In genomic region chr11:65485820-65486219, GRCh38 we compare ENCODE assay signal across 11 cellular contexts. TPM values are rescaled to one million over a fixed set of nuclear protein-coding genes. Genes with fewer than 3 reads are reported as not detected.
DNase-seq lines count a peak whose midpoint lies in the region; ATAC-seq, FAIRE-seq and TF ChIP-seq lines count a peak whose summit lies in the region.
"Had no signal": no experiment of that assay in that cellular context is flagged by ENCODE, and none has a peak within 500 bp of the region (broad histone marks: within the 10 kb centered on the region; RNA-seq: fewer than 3 reads in every experiment).

No MANE protein-coding gene starts in this region.

- TF ChIP-seq RAD21 in HepG2 (CRISPR knock-in tag; IDR thresholded peaks at IDR 0.05), result no peak

- H3K4me1 ChIP-seq in HepG2 (ENCODE audit: insufficient read depth, low read length), result peaks cover 80% of the 10 kb centered on the region
- H3K4me1 ChIP-seq in skeletal muscle tissue (ENCODE audit: control insufficient read depth in 3 of 3, insufficient read depth in 3 of 3, low read length in 3 of 3), result peaks cover 54 to 59% (median 54%) of the 10 kb centered on the region in 3 donors

- DNase-seq in HCEC 1CT, result peak; percentile 5
- DNase-seq in HepG2 (ENCODE audit: low spot score), result no peak
- no peak for DNase-seq in GM19240 (ENCODE audit: insufficient read length, low spot score)
- no peak for DNase-seq in CD4-positive, alpha-beta T cell
- DNase-seq: NCI-H345, T-helper 2 cell had no signal

- H3K4me1 Mint-ChIP-seq in brain, result peaks cover 88% of the 10 kb centered on the region
- H3K4me1 Mint-ChIP-seq in CD4-positive, alpha-beta T cell (ENCODE audit: low read depth), result peaks cover 19% of the 10 kb centered on the region

- H3K36me3 ChIP-seq in HepG2 (replicated peaks in 1 of 2; ENCODE audit: control insufficient read depth in 1 of 2, insufficient read depth in 2 of 2, low read length in 2 of 2), result no peaks in the 10 kb centered on the region
- no peaks in the 10 kb centered on the region for H3K36me3 ChIP-seq in skeletal muscle tissue (ENCODE audit: control insufficient read depth in 3 of 3, insufficient read depth in 3 of 3, low read length in 3 of 3)

- TF ChIP-seq CTCF in brain (conservative IDR thresholded peaks at IDR 0.05), result no peak
- no peak for TF ChIP-seq CTCF in HepG2 (CRISPR knock-in tag; IDR thresholded peaks at IDR 0.05)
- no peak for TF ChIP-seq CTCF in CD4-positive, alpha-beta T cell (IDR thresholded peaks at IDR 0.05)

- peaks cover 5% of the 10 kb centered on the region for H3K27me3 Mint-ChIP-seq in brain
- no peaks in the 10 kb centered on the region for H3K27me3 Mint-ChIP-seq in CD4-positive, alpha-beta T cell
- H3K27me3 Mint-ChIP-seq: activated T-helper 17 cell treated with anti-CD3 and anti-CD28 coated beads, Interleukin-2, amount 50 U/mL, for 72 hours had no signal

- H3K9ac ChIP-seq in HepG2 (ENCODE audit: insufficient read depth, low read depth, low read length) (peak overlapping the region; percentile 72), skeletal muscle tissue (ENCODE audit: low read depth in 1 of 3, low read length in 3 of 3) (peak overlapping the region in 1 of 3 donors; percentile 64)

- POLR2A ChIA-PET in HepG2 (lab: Yijun Ruan, JAX), result interaction anchor here (1.0 to 27.3 kb wide), 4 partner anchors 12 to 99 kb away, joined by 3 to 1590 read pairs (median 378); partner anchors contain the start of genes FRMD8 and MALAT1
- POLR2A ChIA-PET in CD4-positive, alpha-beta T cell (lab: Charles Lee), result interaction anchor here (2.5 to 9.2 kb wide), 2 partner anchors 8 to 13 kb away, joined by 11 to 163 read pairs; partner anchors contain the start of gene MALAT1

- peaks cover 0 to 8% (median 0%) of the 10 kb centered on the region in 5 experiments for H3K9me3 Mint-ChIP-seq in brain
- H3K9me3 Mint-ChIP-seq in CD4-positive, alpha-beta T cell, result no peaks in the 10 kb centered on the region
- H3K9me3 Mint-ChIP-seq: activated T-helper 17 cell treated with anti-CD3 and anti-CD28 coated beads, Interleukin-2, amount 50 U/mL, for 72 hours had no signal

- ATAC-seq in HepG2 (no peak), GM19351 (IDR thresholded peaks at IDR 0.05; ENCODE audit: unreplicated experiment) (no peak), GM18498 (IDR thresholded peaks at IDR 0.05; ENCODE audit: unreplicated experiment) (no peak)
- no peak for ATAC-seq in CD4-positive, alpha-beta T cell (ENCODE audit: poor library complexity)
- ATAC-seq: activated T-helper 17 cell treated with anti-CD3 and anti-CD28 coated beads, Interleukin-2, amount 50 U/mL, for 72 hours had no signal

- H3K27me3 ChIP-seq in HepG2 (ENCODE audit: control insufficient read depth in 1 of 2, insufficient read depth in 2 of 2, low read length in 2 of 2) (no peaks in the 10 kb centered on the region), skeletal muscle tissue (ENCODE audit: control insufficient read depth in 3 of 3, insufficient read depth in 3 of 3, low read length in 3 of 3) (no peaks in the 10 kb centered on the region)
- H3K27me3 ChIP-seq in CD4-positive, alpha-beta T cell (ENCODE audit: control insufficient read depth, insufficient read depth, low read length), result no peaks in the 10 kb centered on the region

- BruUV-seq in HepG2 (replicated peaks; lab: Mats Ljungman, UMichigan), result TSS peak; percentile 31

- peak overlapping the region; percentile 73 for H3K4me2 ChIP-seq in HepG2 (ENCODE audit: low read depth, low read length)

- H3K27ac ChIP-seq in HepG2 (ENCODE audit: extremely low read length, insufficient read depth, low read length), result peak overlapping the region; percentile 70
- peak overlapping the region; percentile 72 for H3K27ac ChIP-seq in skeletal muscle tissue (ENCODE audit: low read depth, low read length)
- no peak overlapping the region for H3K27ac ChIP-seq in CD4-positive, alpha-beta T cell (ENCODE audit: low read depth, low read length)

- CTCF ChIA-PET in HepG2 (lab: Yijun Ruan, JAX; ENCODE audit: low intra/inter-chr PET ratio, low total read pairs), result no interaction called here
- CTCF ChIA-PET in CD4-positive, alpha-beta T cell (lab: Charles Lee), result no interaction called here

- no peaks in the 10 kb centered on the region for H3K36me3 Mint-ChIP-seq in brain
- H3K36me3 Mint-ChIP-seq in CD4-positive, alpha-beta T cell (ENCODE audit: low read depth), result no peaks in the 10 kb centered on the region

- intact Hi-C loops in HepG2 (cut with micrococcal nuclease; ENCODE audit: unreplicated experiment), result no loop called here
- intact Hi-C loops in CD4-positive, alpha-beta T cell (cut with DNase I, micrococcal nuclease), result no loop called here

- no peaks in the 10 kb centered on the region for H3K9me3 ChIP-seq in HepG2 (ENCODE audit: low read length)
- H3K9me3 ChIP-seq in skeletal muscle tissue (ENCODE audit: control insufficient read depth in 3 of 3, low read length in 3 of 3), result no peaks in the 10 kb centered on the region
- H3K9me3 ChIP-seq in CD4-positive, alpha-beta T cell (ENCODE audit: control insufficient read depth, low read length), result no peaks in the 10 kb centered on the region

- in situ Hi-C loops in HepG2 (cut with HindIII; ENCODE audit: extremely low pct_ligation_motif_present, low pct_unique_long_range_greater_than_20kb), result no loop called here

- no peaks in the 10 kb centered on the region for H3K79me2 ChIP-seq in HepG2 (ENCODE audit: insufficient read depth, low read length)

- TF ChIP-seq POLR2A in HepG2 (IDR thresholded peaks at IDR 0.05; ENCODE audit: insufficient read depth in 1 of 2, low read depth in 2 of 2, low read length in 2 of 2), result no peak; a peak in 1 of 4 replicates

- H4K20me1 ChIP-seq in HepG2 (ENCODE audit: insufficient read depth, low read length), result no peaks in the 10 kb centered on the region

- H3K4me3 Mint-ChIP-seq in brain, result peak overlapping the region; percentile 72 to 78 (median 74)
- H3K4me3 Mint-ChIP-seq in CD4-positive, alpha-beta T cell, result no peak overlapping the region
- H3K4me3 Mint-ChIP-seq: activated T-helper 17 cell treated with anti-CD3 and anti-CD28 coated beads, Interleukin-2, amount 50 U/mL, for 72 hours had no signal

- TF ChIP-seq EP300 in HepG2 (IDR thresholded peaks at IDR 0.05; ENCODE audit: low read depth in 2 of 2, low read length in 2 of 2) (peak in 1 of 2 experiments; percentile 27; a peak in 2 of 4 replicates), HepG2 (CRISPR knock-in tag; IDR thresholded peaks at IDR 0.05; ENCODE audit: borderline replicate concordance) (no peak)

- FAIRE-seq in HepG2 (lab: Jason Lieb, UNC), result no peak

- H2AFZ ChIP-seq in HepG2 (ENCODE audit: low read length), result no peak overlapping the region

- H3K27ac Mint-ChIP-seq in brain, result peak overlapping the region in 4 of 5 experiments; percentile 94 to 100 (median 98)
- H3K27ac Mint-ChIP-seq in CD4-positive, alpha-beta T cell, result no peak overlapping the region
- H3K27ac Mint-ChIP-seq: activated T-helper 17 cell treated with anti-CD3 and anti-CD28 coated beads, Interleukin-2, amount 50 U/mL, for 72 hours had no signal

- peak overlapping the region; percentile 20 to 57 (median 53); a peak in 4 of 6 replicates for H3K4me3 ChIP-seq in HepG2 (replicated peaks in 1 of 3; ENCODE audit: insufficient read depth in 1 of 3, low read depth in 2 of 3, low read length in 3 of 3)
- H3K4me3 ChIP-seq in skeletal muscle tissue (ENCODE audit: low read length in 3 of 3), result no peak overlapping the region

- 5% methylated on average over 5 of the region's 5 CpGs for WGBS in HepG2 (ENCODE audit: low lambda C conversion rate)

RNA-seq across cellular contexts. Expression of gene MALAT1, which starts 13.0 kb away (rescaled TPM):
- polyA plus RNA-seq in brain (ENCODE audit: insufficient read depth, low read depth, low replicate concordance), result 7.1 TPM
- total RNA-seq in HepG2 (2016; rRNA removed; fragmentation: Illumina TruSeq; extraction: Trizol), result 302 and 1,237 TPM in 2 replicates
- total RNA-seq in HepG2 (2016; cell fraction: cytosol; rRNA removed; fragmentation: Illumina TruSeq; extraction: Trizol; ENCODE audit: low read depth), result 281 and 317 TPM in 2 replicates
- total RNA-seq in HepG2 (2016; cell fraction: insoluble cytoplasmic fraction; rRNA removed; fragmentation: Illumina TruSeq; extraction: Trizol), result 283 and 1,071 TPM in 2 replicates
- total RNA-seq in HepG2 (2016; cell fraction: membrane; rRNA removed; fragmentation: Illumina TruSeq; extraction: Trizol), result 241 and 289 TPM in 2 replicates
- total RNA-seq in HepG2 (2016; cell fraction: nucleus; rRNA removed; fragmentation: Illumina TruSeq; extraction: Trizol), result 8,751 and 9,202 TPM in 2 replicates
- 143 and 217 TPM in 2 replicates for polyA plus RNA-seq in HepG2 (2011; rRNA removed)
- 13.0 and 14.3 TPM in 2 replicates for polyA plus RNA-seq in HepG2 (2011; cell fraction: cytosol; rRNA removed)
- 1,021 and 1,816 TPM in 2 replicates for polyA plus RNA-seq in HepG2 (2011; cell fraction: nucleus; rRNA removed)
- polyA plus RNA-seq in HepG2 (2012), result 177 and 330 TPM in 2 replicates
- polyA plus RNA-seq in HepG2 (2016; cell fraction: cytosol; fragmentation: Illumina TruSeq; extraction: Trizol; ENCODE audit: low read depth), result 1.1 and 1.4 TPM in 2 replicates
- polyA plus RNA-seq in HepG2 (2016; cell fraction: insoluble cytoplasmic fraction; fragmentation: Illumina TruSeq; extraction: Trizol; ENCODE audit: low read depth), result 3.9 and 6.5 TPM in 2 replicates
- polyA plus RNA-seq in HepG2 (2016; cell fraction: membrane; fragmentation: Illumina TruSeq; extraction: Trizol; ENCODE audit: low read depth), result 1.8 and 10.3 TPM in 2 replicates
- polyA plus RNA-seq in HepG2 (2016; cell fraction: nucleus; fragmentation: Illumina TruSeq; extraction: Trizol; ENCODE audit: insufficient read depth, low read depth), result 153 and 182 TPM in 2 replicates
- polyA minus RNA-seq in HepG2 (2011; rRNA and poly(A)+ RNA removed; ENCODE audit: low replicate concordance), result 900 and 8,115 TPM in 2 replicates
- polyA minus RNA-seq in HepG2 (2011; cell fraction: cytosol; rRNA and poly(A)+ RNA removed), result 295 and 335 TPM in 2 replicates
- 13,373 and 18,071 TPM in 2 replicates for polyA minus RNA-seq in HepG2 (2011; cell fraction: nucleus; rRNA and poly(A)+ RNA removed)
- 7,794 TPM for total RNA-seq in skeletal muscle tissue
- over 10,000 TPM; 31,509 to 32,316 TPM for total RNA-seq in CD4-positive, alpha-beta T cell

RNA-seq across cellular contexts. Expression of gene SCYL1, which starts 39.1 kb away (rescaled TPM):
- polyA plus RNA-seq in brain (ENCODE audit: insufficient read depth, low read depth, low replicate concordance) (81.7 TPM), HepG2 (2011; rRNA removed) (103 and 122 TPM in 2 replicates)
- total RNA-seq in HepG2 (2016; rRNA removed; fragmentation: Illumina TruSeq; extraction: Trizol) (61.7 and 65.9 TPM in 2 replicates), skeletal muscle tissue (36.0 TPM)
- 25.8 and 30.8 TPM in 2 replicates for total RNA-seq in HepG2 (2016; cell fraction: cytosol; rRNA removed; fragmentation: Illumina TruSeq; extraction: Trizol; ENCODE audit: low read depth)
- 61.5 and 71.8 TPM in 2 replicates for total RNA-seq in HepG2 (2016; cell fraction: insoluble cytoplasmic fraction; rRNA removed; fragmentation: Illumina TruSeq; extraction: Trizol)
- 42.4 and 48.2 TPM in 2 replicates for total RNA-seq in HepG2 (2016; cell fraction: membrane; rRNA removed; fragmentation: Illumina TruSeq; extraction: Trizol)
- 43.2 and 44.5 TPM in 2 replicates for total RNA-seq in HepG2 (2016; cell fraction: nucleus; rRNA removed; fragmentation: Illumina TruSeq; extraction: Trizol)
- 86.0 and 134 TPM in 2 replicates for polyA plus RNA-seq in HepG2 (2011; cell fraction: cytosol; rRNA removed)
- polyA plus RNA-seq in HepG2 (2011; cell fraction: nucleus; rRNA removed), result 217 and 274 TPM in 2 replicates
- polyA plus RNA-seq in HepG2 (2012), result 38.8 and 49.2 TPM in 2 replicates
- polyA plus RNA-seq in HepG2 (2016; cell fraction: cytosol; fragmentation: Illumina TruSeq; extraction: Trizol; ENCODE audit: low read depth), result 18.7 and 21.2 TPM in 2 replicates
- 66.5 and 66.9 TPM in 2 replicates for polyA plus RNA-seq in HepG2 (2016; cell fraction: insoluble cytoplasmic fraction; fragmentation: Illumina TruSeq; extraction: Trizol; ENCODE audit: low read depth)
- 31.2 and 33.8 TPM in 2 replicates for polyA plus RNA-seq in HepG2 (2016; cell fraction: membrane; fragmentation: Illumina TruSeq; extraction: Trizol; ENCODE audit: low read depth)
- polyA plus RNA-seq in HepG2 (2016; cell fraction: nucleus; fragmentation: Illumina TruSeq; extraction: Trizol; ENCODE audit: insufficient read depth, low read depth), result 90.8 and 91.5 TPM in 2 replicates
- 110 and 139 TPM in 2 replicates for polyA minus RNA-seq in HepG2 (2011; rRNA and poly(A)+ RNA removed; ENCODE audit: low replicate concordance)
- polyA minus RNA-seq in HepG2 (2011; cell fraction: cytosol; rRNA and poly(A)+ RNA removed), result 43.9 and 59.3 TPM in 2 replicates
- 34.2 and 36.4 TPM in 2 replicates for polyA minus RNA-seq in HepG2 (2011; cell fraction: nucleus; rRNA and poly(A)+ RNA removed)
- total RNA-seq in CD4-positive, alpha-beta T cell, result 10 to 100 TPM; 57.4 to 60.7 TPM

Comparison
In these comparisons a context has a peak if more than half of its experiments do, and no peak if none do; other contexts are left out.
1. H3K4me3 ChIP-seq: peak in HepG2 (3 of 3); none in skeletal muscle tissue (0 of 3).